In the genomic region with DNA sequence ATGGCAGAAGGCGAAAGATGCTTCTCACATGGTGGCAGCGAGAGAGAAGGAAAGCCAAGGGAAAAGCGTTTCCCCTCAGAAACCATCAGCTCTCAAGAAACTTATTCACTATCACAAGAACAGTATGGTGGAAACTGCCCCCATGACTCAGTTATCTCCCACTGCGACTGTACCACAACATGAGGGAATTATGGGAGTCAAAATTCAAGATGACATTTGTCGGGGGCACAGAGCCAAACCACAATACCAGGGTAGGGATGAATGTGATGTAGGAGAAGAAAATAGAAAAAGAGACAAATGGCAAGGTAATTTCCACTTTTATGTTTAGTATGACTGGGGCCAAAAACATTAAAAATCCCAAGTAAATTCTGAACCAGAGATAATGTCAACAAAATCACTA, we compare ENCODE assay signal across 23 cellular contexts.
"Had no signal": no experiment of that assay in that cellular context is flagged by ENCODE, and none has a peak within 500 bp of the region (broad histone marks: within the 10 kb centered on the region; RNA-seq: fewer than 3 reads in every experiment).

No MANE protein-coding gene starts in this region.

- H3K9me3 ChIP-seq: adrenal gland had no signal

- ATAC-seq: activated CD4-positive, alpha-beta T cell treated with anti-CD3 and anti-CD28 coated beads for 36 hours; activated CD8-positive, alpha-beta T cell treated with anti-CD3 and anti-CD28 coated beads for 36 hours; Panc1; T-cell had no signal

- H3K4me3 ChIP-seq: adrenal gland, SK-N-MC had no signal

- H3K36me3 Mint-ChIP-seq: activated naive CD8-positive, alpha-beta T cell treated with anti-CD3 and anti-CD28 coated beads, Interleukin-2, amount 10 ng/mL, durations not matched to agents 7 days and 5 days; T-cell had no signal

- H3K4me3 Mint-ChIP-seq: activated CD4-positive, alpha-beta T cell treated with anti-CD3 and anti-CD28 coated beads for 36 hours; activated CD8-positive, alpha-beta T cell treated with anti-CD3 and anti-CD28 coated beads for 36 hours; activated naive CD8-positive, alpha-beta T cell treated with anti-CD3 and anti-CD28 coated beads, Interleukin-2, amount 10 ng/mL, durations not matched to agents 7 days and 5 days; T-cell had no signal

- DNase-seq: activated CD4-positive, alpha-beta T cell treated with anti-CD3 and anti-CD28 coated beads for 36 hours; activated CD4-positive, alpha-beta T cell treated with anti-CD3 and anti-CD28 coated beads, Interleukin-2, amount 50 U/mL, for 1 hour; activated CD8-positive, alpha-beta memory T cell treated with anti-CD3 and anti-CD28 coated beads, Interleukin-2, amount 50 U/mL, for 48 hours; activated CD8-positive, alpha-beta T cell treated with anti-CD3 and anti-CD28 coated beads for 36 hours; activated naive CD4-positive, alpha-beta T cell treated with anti-CD3 and anti-CD28 coated beads, Interleukin-2, amount 50 U/mL, for 16 hours; activated naive CD8-positive, alpha-beta T cell treated with anti-CD3 and anti-CD28 coated beads, Interleukin-2, amount 10 ng/mL, durations not matched to agents 7 days and 5 days; activated T-cell treated with anti-CD3 and anti-CD28 coated beads, Interleukin-2, amount 50 U/mL, for 1 hour; adrenal gland; anterior cingulate cortex; caudate nucleus; NCI-H1092 treated with DMSO at 0.1 percent for 48 hours; NCI-H1417 treated with DMSO at 0.1 percent for 48 hours; NCI-H1694; NCI-H2029; NCI-H345; NCI-H510A; NCI-H526 treated with DMSO at 0.1 percent for 48 hours; NCI-H82; RPMI8226; T-cell; WERI-Rb-1 had no signal

- H3K27me3 ChIP-seq: adrenal gland had no signal

- H3K27ac Mint-ChIP-seq: activated CD4-positive, alpha-beta T cell treated with anti-CD3 and anti-CD28 coated beads for 36 hours; activated CD8-positive, alpha-beta T cell treated with anti-CD3 and anti-CD28 coated beads for 36 hours; activated naive CD8-positive, alpha-beta T cell treated with anti-CD3 and anti-CD28 coated beads, Interleukin-2, amount 10 ng/mL, durations not matched to agents 7 days and 5 days; T-cell had no signal

- H3K9me3 Mint-ChIP-seq: activated naive CD8-positive, alpha-beta T cell treated with anti-CD3 and anti-CD28 coated beads, Interleukin-2, amount 10 ng/mL, durations not matched to agents 7 days and 5 days had no signal

- H3K27ac ChIP-seq: adrenal gland, SK-N-MC, WERI-Rb-1 had no signal

- H3K4me1 Mint-ChIP-seq: activated CD4-positive, alpha-beta T cell treated with anti-CD3 and anti-CD28 coated beads for 36 hours; activated naive CD8-positive, alpha-beta T cell treated with anti-CD3 and anti-CD28 coated beads, Interleukin-2, amount 10 ng/mL, durations not matched to agents 7 days and 5 days; T-cell had no signal

- H3K36me3 ChIP-seq: adrenal gland, WERI-Rb-1 had no signal

- H3K27me3 Mint-ChIP-seq: activated CD4-positive, alpha-beta T cell treated with anti-CD3 and anti-CD28 coated beads for 36 hours; activated CD8-positive, alpha-beta T cell treated with anti-CD3 and anti-CD28 coated beads for 36 hours; activated naive CD8-positive, alpha-beta T cell treated with anti-CD3 and anti-CD28 coated beads, Interleukin-2, amount 10 ng/mL, durations not matched to agents 7 days and 5 days; T-cell had no signal
